ENCODE assay signal across 1 cellular context in the genomic region with DNA sequence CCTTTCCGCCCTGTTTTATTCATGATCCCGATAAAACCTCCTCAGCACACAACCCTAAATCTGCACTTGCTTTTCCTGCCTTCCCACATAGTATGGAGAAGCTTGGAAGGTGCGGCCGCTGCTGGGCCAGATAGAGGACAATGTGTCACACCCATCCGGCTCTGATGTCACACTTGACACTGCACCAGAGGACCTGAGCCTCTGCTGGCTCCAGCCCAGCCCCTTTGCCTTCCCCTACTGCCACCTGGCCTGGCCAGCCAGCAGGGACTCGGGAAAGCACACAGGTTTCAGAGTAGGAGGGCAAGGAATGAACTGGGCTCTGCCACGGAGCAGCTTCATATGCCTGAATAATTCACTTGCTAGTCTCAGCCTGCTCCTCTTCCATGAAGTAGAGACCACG. TPM values are rescaled to one million over a fixed set of nuclear protein-coding genes. Genes with fewer than 3 reads are reported as not detected.
"Had no signal": no experiment of that assay in that cellular context is flagged by ENCODE, and none has a peak within 500 bp of the region (broad histone marks: within the 10 kb centered on the region; RNA-seq: fewer than 3 reads in every experiment).

No MANE protein-coding gene starts in this region.

RNA-seq across cellular contexts. Expression of a gene that starts 2.6 kb away (rescaled TPM):
- total RNA-seq: body of pancreas had no signal
